8 cellular contexts compared by ENCODE assay signal in genomic region chr14:22900088-22900799, GRCh38. TPM values are rescaled to one million over a fixed set of nuclear protein-coding genes. Genes with fewer than 3 reads are reported as not detected.
DNase-seq lines count a peak whose midpoint lies in the region; ATAC-seq and TF ChIP-seq lines count a peak whose summit lies in the region.

No MANE protein-coding gene starts in this region.

- no peak overlapping the region for H3K9ac ChIP-seq in HUES48 (ENCODE audit: low read depth, low read length)

- H3K27me3 Mint-ChIP-seq in activated CD4-positive, alpha-beta T cell treated with anti-CD3 and anti-CD28 coated beads for 36 hours = no peaks in the 10 kb centered on the region
- no peaks in the 10 kb centered on the region for H3K27me3 Mint-ChIP-seq in activated naive CD8-positive, alpha-beta T cell treated with anti-CD3 and anti-CD28 coated beads, Interleukin-2, amount 10 ng/mL, durations not matched to agents 7 days and 5 days

- H3K27ac ChIP-seq in HUES48 (ENCODE audit: low read depth, low read length) (peak overlapping the region; percentile 86), heart right ventricle (peak overlapping the region in 1 of 10 donors; percentile 26)

- DNase-seq in activated CD4-positive, alpha-beta T cell treated with anti-CD3 and anti-CD28 coated beads for 36 hours = peak; percentile 57
- DNase-seq in activated CD4-positive, alpha-beta T cell treated with anti-CD3 and anti-CD28 coated beads for 1 hour = no peak
- DNase-seq in OCI-M2 (lab: John Stamatoyannopoulos, UW; ENCODE audit: unreplicated experiment) (peak; percentile 33), heart right ventricle (peak in 1 of 2 donors; percentile 44), pulmonary artery endothelial cell (ENCODE audit: low read depth, low spot score) (peak; percentile 37)
- no peak for DNase-seq in activated naive CD8-positive, alpha-beta T cell treated with anti-CD3 and anti-CD28 coated beads, Interleukin-2, amount 10 ng/mL, durations not matched to agents 7 days and 5 days

- H3K27me3 ChIP-seq in HUES48 (ENCODE audit: control insufficient read depth, insufficient read depth, low read length) (peaks cover 39% of the 10 kb centered on the region), heart right ventricle (no peaks in the 10 kb centered on the region)

- POLR2A ChIA-PET in activated CD4-positive, alpha-beta T cell treated with anti-CD3 and anti-CD28 coated beads for 36 hours (lab: Charles Lee) = interaction anchor here (0.5 kb wide), 1 partner anchor 309 kb away, joined by 3 read pairs; no protein-coding TSS in a partner anchor
- POLR2A ChIA-PET in activated naive CD8-positive, alpha-beta T cell treated with anti-CD3 and anti-CD28 coated beads, Interleukin-2, amount 10 ng/mL, durations not matched to agents 7 days and 5 days (lab: Charles Lee) = interaction anchor here (0.7 to 1.5 kb wide), 6 partner anchors 14 to 330 kb away, joined by 3 to 7 read pairs (median 3); partner anchors contain the start of gene RBM23

- H3K4me1 ChIP-seq in HUES48 (ENCODE audit: control insufficient read depth, insufficient read depth, low read length) = peaks cover 10% of the 10 kb centered on the region
- peaks cover 0 to 22% (median 0%) of the 10 kb centered on the region in 9 donors for H3K4me1 ChIP-seq in heart right ventricle

- TF ChIP-seq CTCF in heart right ventricle (IDR thresholded peaks at IDR 0.05) = peak; percentile 5 to 67 (median 55)

- H3K9me3 Mint-ChIP-seq in activated CD4-positive, alpha-beta T cell treated with anti-CD3 and anti-CD28 coated beads for 36 hours (ENCODE audit: low read depth) = no peaks in the 10 kb centered on the region
- no peaks in the 10 kb centered on the region for H3K9me3 Mint-ChIP-seq in activated naive CD8-positive, alpha-beta T cell treated with anti-CD3 and anti-CD28 coated beads, Interleukin-2, amount 10 ng/mL, durations not matched to agents 7 days and 5 days

- intact Hi-C loops in activated CD4-positive, alpha-beta T cell treated with anti-CD3 and anti-CD28 coated beads for 36 hours (cut with DNase I, micrococcal nuclease) = loop anchor here (1.0 kb wide), 3 partner anchors 28 to 330 kb away; no protein-coding TSS in a partner anchor
- intact Hi-C loops in heart right ventricle (cut with DNase I) = loop anchor here in 2 of 10 donors (2.0 to 10.0 kb wide), 2 partner anchors 27 to 75 kb away; partner anchors contain the start of gene MRPL52 (in 1 of the 2)

- no peaks in the 10 kb centered on the region for H3K9me3 ChIP-seq in HUES48 (ENCODE audit: control insufficient read depth, insufficient read depth, low read length)
- no peaks in the 10 kb centered on the region for H3K9me3 ChIP-seq in heart right ventricle

- 44 to 58% methylated on average over 3 of the region's 3 CpGs for WGBS in heart right ventricle, 2 donors

- H3K4me3 ChIP-seq in HUES48 (ENCODE audit: low read depth, low read length) (no peak overlapping the region), heart right ventricle (no peak overlapping the region)

- peak; percentile 69 for ATAC-seq in activated CD4-positive, alpha-beta T cell treated with anti-CD3 and anti-CD28 coated beads for 36 hours
- peak; percentile 75 for ATAC-seq in activated naive CD8-positive, alpha-beta T cell treated with anti-CD3 and anti-CD28 coated beads, Interleukin-2, amount 10 ng/mL, durations not matched to agents 7 days and 5 days (ENCODE audit: low read depth)
- peak; percentile 32 to 77 (median 46) for ATAC-seq in heart right ventricle
- no peak for ATAC-seq in GM21737 (IDR thresholded peaks at IDR 0.05; ENCODE audit: unreplicated experiment)

- peaks cover 16% of the 10 kb centered on the region for H3K4me1 Mint-ChIP-seq in activated CD4-positive, alpha-beta T cell treated with anti-CD3 and anti-CD28 coated beads for 36 hours
- H3K4me1 Mint-ChIP-seq in activated naive CD8-positive, alpha-beta T cell treated with anti-CD3 and anti-CD28 coated beads, Interleukin-2, amount 10 ng/mL, durations not matched to agents 7 days and 5 days = peaks cover 15% of the 10 kb centered on the region

- peaks cover 45% of the 10 kb centered on the region for H3K36me3 Mint-ChIP-seq in activated CD4-positive, alpha-beta T cell treated with anti-CD3 and anti-CD28 coated beads for 36 hours (ENCODE audit: low read depth)
- H3K36me3 Mint-ChIP-seq in activated naive CD8-positive, alpha-beta T cell treated with anti-CD3 and anti-CD28 coated beads, Interleukin-2, amount 10 ng/mL, durations not matched to agents 7 days and 5 days = peaks cover 24% of the 10 kb centered on the region

- H3K36me3 ChIP-seq in HUES48 (ENCODE audit: control insufficient read depth, insufficient read depth, low read length) (peaks cover 50% of the 10 kb centered on the region), heart right ventricle (peaks cover 0 to 73% (median 42%) of the 10 kb centered on the region in 9 donors)

- H3K27ac Mint-ChIP-seq in activated CD4-positive, alpha-beta T cell treated with anti-CD3 and anti-CD28 coated beads for 36 hours = peak overlapping the region; percentile 0
- peak overlapping the region; percentile 31 for H3K27ac Mint-ChIP-seq in activated naive CD8-positive, alpha-beta T cell treated with anti-CD3 and anti-CD28 coated beads, Interleukin-2, amount 10 ng/mL, durations not matched to agents 7 days and 5 days

- CTCF ChIA-PET in activated CD4-positive, alpha-beta T cell treated with anti-CD3 and anti-CD28 coated beads for 36 hours (lab: Charles Lee) = interaction anchor here (0.5 to 8.3 kb wide), 26 partner anchors 11 to 1031 kb away, joined by 3 to 71 read pairs (median 4); partner anchors contain the start of genes DAD1, LRP10, RBM23 and REM2

- no peak overlapping the region for H3K4me3 Mint-ChIP-seq in activated CD4-positive, alpha-beta T cell treated with anti-CD3 and anti-CD28 coated beads for 36 hours
- no peak overlapping the region for H3K4me3 Mint-ChIP-seq in activated naive CD8-positive, alpha-beta T cell treated with anti-CD3 and anti-CD28 coated beads, Interleukin-2, amount 10 ng/mL, durations not matched to agents 7 days and 5 days

RNA-seq across cellular contexts. Expression of gene REM2, which starts 17.2 kb away (rescaled TPM):
- total RNA-seq in activated CD4-positive, alpha-beta T cell treated with anti-CD3 and anti-CD28 coated beads for 36 hours = under 1 TPM; 0.33 to 0.48 TPM
- 1 to 10 TPM; 1.2 TPM for total RNA-seq in activated naive CD8-positive, alpha-beta T cell treated with anti-CD3 and anti-CD28 coated beads, Interleukin-2, amount 10 ng/mL, durations not matched to agents 7 days and 5 days
- total RNA-seq in heart right ventricle = under 1 TPM in 4 of 10 donors, not detected in 6; 0.14 to 0.25 (median 0.18) TPM
- under 1 TPM; 0.07 to 0.22 TPM for polyA plus RNA-seq in heart right ventricle
- under 0.01 TPM in 1 of 2 replicates, not detected in the other for total RNA-seq in pulmonary artery endothelial cell

RNA-seq across cellular contexts. Expression of gene RBM23, which starts 18.7 kb away (rescaled TPM):
- 10 to 100 TPM; 61.6 to 68.6 TPM for total RNA-seq in activated CD4-positive, alpha-beta T cell treated with anti-CD3 and anti-CD28 coated beads for 36 hours
- total RNA-seq in activated naive CD8-positive, alpha-beta T cell treated with anti-CD3 and anti-CD28 coated beads, Interleukin-2, amount 10 ng/mL, durations not matched to agents 7 days and 5 days = 10 to 100 TPM; 91.7 to 98.0 TPM
- 10 to 100 TPM; 27.8 to 58.1 (median 36.1) TPM for total RNA-seq in heart right ventricle
- 10 to 100 TPM; 24.0 to 30.1 TPM for polyA plus RNA-seq in heart right ventricle
- 59.9 and 75.2 TPM in 2 replicates for total RNA-seq in pulmonary artery endothelial cell

RNA-seq across cellular contexts. Expression of gene LRP10, which starts 28.7 kb away (rescaled TPM):
- 10 to 100 TPM; 36.3 to 41.8 TPM for total RNA-seq in activated CD4-positive, alpha-beta T cell treated with anti-CD3 and anti-CD28 coated beads for 36 hours
- 10 to 100 TPM; 59.9 to 63.1 TPM for total RNA-seq in activated naive CD8-positive, alpha-beta T cell treated with anti-CD3 and anti-CD28 coated beads, Interleukin-2, amount 10 ng/mL, durations not matched to agents 7 days and 5 days
- total RNA-seq in heart right ventricle = 100 to 1,000 TPM in 1 of 10 donors, 10 to 100 TPM in 9; 39.3 to 101 (median 50.9) TPM
- 10 to 100 TPM; 10.3 to 38.4 TPM for polyA plus RNA-seq in heart right ventricle
- 59.9 and 67.8 TPM in 2 replicates for total RNA-seq in pulmonary artery endothelial cell

RNA-seq across cellular contexts. Expression of gene PRMT5, which starts 28.9 kb away (rescaled TPM):
- 100 to 1,000 TPM; 121 to 151 TPM for total RNA-seq in activated CD4-positive, alpha-beta T cell treated with anti-CD3 and anti-CD28 coated beads for 36 hours
- total RNA-seq in activated naive CD8-positive, alpha-beta T cell treated with anti-CD3 and anti-CD28 coated beads, Interleukin-2, amount 10 ng/mL, durations not matched to agents 7 days and 5 days = 10 to 100 TPM; 35.7 to 40.1 TPM
- total RNA-seq in heart right ventricle (10 to 100 TPM; 41.5 to 52.6 (median 48.2) TPM), pulmonary artery endothelial cell (67.0 and 67.7 TPM in 2 replicates)
- 10 to 100 TPM in 1 of 2 donors, 1 to 10 TPM in 1; 7.8 to 75.1 TPM for polyA plus RNA-seq in heart right ventricle

RNA-seq across cellular contexts. Expression of gene HAUS4, which starts 56.6 kb away (rescaled TPM):
- 10 to 100 TPM; 62.5 to 84.4 TPM for total RNA-seq in activated CD4-positive, alpha-beta T cell treated with anti-CD3 and anti-CD28 coated beads for 36 hours
- total RNA-seq in activated naive CD8-positive, alpha-beta T cell treated with anti-CD3 and anti-CD28 coated beads, Interleukin-2, amount 10 ng/mL, durations not matched to agents 7 days and 5 days = 10 to 100 TPM; 60.5 to 62.6 TPM
- total RNA-seq in heart right ventricle = 10 to 100 TPM; 13.2 to 30.9 (median 19.3) TPM
- polyA plus RNA-seq in heart right ventricle = 10 to 100 TPM; 14.9 to 18.2 TPM
- total RNA-seq in pulmonary artery endothelial cell = 57.4 and 58.2 TPM in 2 replicates

Comparison
In these comparisons a context has a peak if more than half of its experiments do, and no peak if none do; other contexts are left out.
1. DNase-seq: peak in activated CD4-positive, alpha-beta T cell treated with anti-CD3 and anti-CD28 coated beads for 36 hours (single experiment), OCI-M2 (single experiment) and pulmonary artery endothelial cell (single experiment); none in activated CD4-positive, alpha-beta T cell treated with anti-CD3 and anti-CD28 coated beads for 1 hour (single experiment) and activated naive CD8-positive, alpha-beta T cell treated with anti-CD3 and anti-CD28 coated beads, Interleukin-2, amount 10 ng/mL, durations not matched to agents 7 days and 5 days (single experiment).